11 cellular contexts compared by ENCODE assay signal in genomic region chr15:64334530-64334929, GRCh38.
DNase-seq lines count a peak whose midpoint lies in the region; ATAC-seq lines count a peak whose summit lies in the region.
"Had no signal": no experiment of that assay in that cellular context is flagged by ENCODE, and none has a peak within 500 bp of the region (broad histone marks: within the 10 kb centered on the region; RNA-seq: fewer than 3 reads in every experiment).

No MANE protein-coding gene starts in this region.

- peaks cover 11% of the 10 kb centered on the region for H3K36me3 Mint-ChIP-seq in T-helper 2 cell treated with Interferon-gamma antibody and Interleukin-4, amounts not matched to agents 5 μg/mL and 100 μg/mL, for 36 hours (ENCODE audit: low read depth)

- peaks cover 5% of the 10 kb centered on the region for H3K9me3 Mint-ChIP-seq in T-helper 2 cell treated with Interferon-gamma antibody and Interleukin-4, amounts not matched to agents 5 μg/mL and 100 μg/mL, for 36 hours

- no peaks in the 10 kb centered on the region for H3K27me3 Mint-ChIP-seq in T-helper 2 cell treated with Interferon-gamma antibody and Interleukin-4, amounts not matched to agents 5 μg/mL and 100 μg/mL, for 36 hours (ENCODE audit: low read depth)

- DNase-seq in NCI-H146 (lab: John Stamatoyannopoulos, UW) = peak; percentile 68
- DNase-seq in T-helper 2 cell treated with Interferon-gamma antibody and Interleukin-4, amounts not matched to agents 5 μg/mL and 100 μg/mL, for 36 hours (ENCODE audit: low spot score) = no peak
- DNase-seq in activated naive CD4-positive, alpha-beta T cell treated with anti-CD3 and anti-CD28 coated beads, Interleukin-2, amount 50 U/mL, for 16 hours = peak; percentile 37
- DNase-seq in stimulated activated CD4-positive, alpha-beta T cell treated with anti-CD3 and anti-CD28 coated beads, Interleukin-15, amount 100 ng/mL, for 1 hour (ENCODE audit: low read depth in 1 of 2, low spot score in 1 of 2) = peak; percentile 4 to 12
- no peak for DNase-seq in HCEC 1CT
- DNase-seq: effector CD8-positive, alpha-beta T cell; hypothalamus; NCI-H2081; spleen had no signal

- ATAC-seq in HG03439 (IDR thresholded peaks at IDR 0.05; ENCODE audit: unreplicated experiment) (no peak), GM21528 (IDR thresholded peaks at IDR 0.05; ENCODE audit: low FRiP score, unreplicated experiment) (no peak)

- peak overlapping the region; percentile 26 for H3K4me3 Mint-ChIP-seq in T-helper 2 cell treated with Interferon-gamma antibody and Interleukin-4, amounts not matched to agents 5 μg/mL and 100 μg/mL, for 36 hours

- peak overlapping the region; percentile 55 for H3K27ac Mint-ChIP-seq in T-helper 2 cell treated with Interferon-gamma antibody and Interleukin-4, amounts not matched to agents 5 μg/mL and 100 μg/mL, for 36 hours

- H3K4me1 Mint-ChIP-seq in T-helper 2 cell treated with Interferon-gamma antibody and Interleukin-4, amounts not matched to agents 5 μg/mL and 100 μg/mL, for 36 hours (ENCODE audit: low read depth) = peaks cover 36% of the 10 kb centered on the region

Comparison
In these comparisons a context has a peak if more than half of its experiments do, and no peak if none do; other contexts are left out.
1. DNase-seq: peak in NCI-H146 (single experiment), activated naive CD4-positive, alpha-beta T cell treated with anti-CD3 and anti-CD28 coated beads, Interleukin-2, amount 50 U/mL, for 16 hours (single experiment) and stimulated activated CD4-positive, alpha-beta T cell treated with anti-CD3 and anti-CD28 coated beads, Interleukin-15, amount 100 ng/mL, for 1 hour (2 of 2); none in T-helper 2 cell treated with Interferon-gamma antibody and Interleukin-4, amounts not matched to agents 5 μg/mL and 100 μg/mL, for 36 hours (single experiment) and HCEC 1CT (single experiment).